In the genomic region with DNA sequence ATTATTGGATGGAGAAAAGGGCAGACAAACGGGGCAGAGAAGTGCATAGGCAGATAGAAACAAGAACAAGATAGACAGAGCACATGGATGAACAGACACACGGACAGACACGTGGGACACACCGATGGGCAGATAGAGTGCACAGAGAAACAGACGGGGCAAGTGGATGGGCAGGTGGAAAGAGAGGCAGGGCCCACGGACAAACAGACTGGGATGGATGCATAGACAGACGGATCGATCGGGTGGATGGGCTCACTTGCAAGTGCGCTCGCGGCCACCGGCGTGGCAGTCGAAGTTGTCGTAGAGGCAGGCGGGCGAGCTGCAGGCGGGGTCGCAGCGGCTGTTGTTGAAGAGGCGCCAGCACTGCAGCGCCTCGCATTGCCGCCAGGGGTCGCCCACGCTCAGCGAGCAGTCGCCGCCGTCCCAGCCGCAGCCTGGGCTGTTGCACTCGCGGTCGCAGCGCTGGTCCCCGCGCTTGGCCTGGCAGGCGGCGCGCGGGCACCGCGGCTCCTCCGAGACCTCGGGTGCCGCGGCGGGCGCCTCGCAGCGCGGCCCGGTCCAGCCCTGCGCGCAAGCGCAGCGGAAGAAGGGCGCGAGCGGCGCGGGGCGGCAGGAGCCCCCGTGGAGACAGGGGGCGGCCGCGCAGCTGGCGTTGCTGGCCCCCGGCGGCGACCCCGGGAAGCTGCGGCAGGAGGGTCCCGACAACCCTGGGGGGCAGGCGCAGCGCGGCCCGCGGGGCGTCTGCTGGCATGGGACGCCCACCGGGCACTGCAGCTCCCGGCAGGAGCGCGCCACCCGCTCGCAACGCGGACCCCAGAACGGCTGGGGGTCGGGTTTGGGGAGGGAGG, we compare ENCODE assay signal across 7 cellular contexts. TPM values are rescaled to one million over a fixed set of nuclear protein-coding genes. Genes with fewer than 3 reads are reported as not detected.
A peak's percentile ranks its signal among the peaks of the same experiment; 100 is the strongest.
DNase-seq lines count a peak whose midpoint lies in the region; ATAC-seq, FAIRE-seq and TF ChIP-seq lines count a peak whose summit lies in the region.

No MANE protein-coding gene starts in this region.

- H3K27me3 ChIP-seq in pancreas (no peaks in the 10 kb centered on the region), thyroid gland (no peaks in the 10 kb centered on the region)

- no peaks in the 10 kb centered on the region for H3K36me3 ChIP-seq in pancreas
- H3K36me3 ChIP-seq in thyroid gland: no peaks in the 10 kb centered on the region

- DNase-seq in SK-MEL-5 (ENCODE audit: low read depth, low spot score): peak; percentile 66
- DNase-seq in activated gamma-delta T cell treated with anti-CD3 and anti-CD28 coated beads, Interleukin-2, amount 50 U/mL, for 16 hours (ENCODE audit: low read depth): peak; percentile 76
- DNase-seq in globus pallidus (ENCODE audit: low spot score): peak; percentile 45
- peak; percentile 61 to 98 (median 84) for DNase-seq in pancreas
- peak; percentile 80 to 81 for DNase-seq in thyroid gland

- TF ChIP-seq POLR2A in thyroid gland (IDR thresholded peaks at IDR 0.05): no peak

- in situ Hi-C loops in SK-MEL-5 (cut with HindIII; ENCODE audit: low pct_unique_long_range_greater_than_20kb, low sequenced_read_pairs): no loop called here

- TF ChIP-seq CTCF in LNCAP (IDR thresholded peaks at IDR 0.05): peak; percentile 98
- peak; percentile 90 to 95 (median 94) for TF ChIP-seq CTCF in pancreas (IDR thresholded peaks at IDR 0.05)
- TF ChIP-seq CTCF in thyroid gland (IDR thresholded peaks at IDR 0.05): peak; percentile 68 to 99 (median 99)

- H3K4me3 ChIP-seq in pancreas: peak overlapping the region in 1 of 4 donors; percentile 11
- H3K4me3 ChIP-seq in thyroid gland (replicated peaks in 1 of 3): peak overlapping the region in 1 of 3 donors; percentile 6

- H3K27ac ChIP-seq in pancreas (no peak overlapping the region), thyroid gland (no peak overlapping the region)

- H3K4me1 ChIP-seq in pancreas (no peaks in the 10 kb centered on the region), thyroid gland (peaks cover 3 to 6% of the 10 kb centered on the region in 2 donors)

- no peak for FAIRE-seq in pancreas (lab: Jason Lieb, UNC)

- WGBS in pancreas, 2 donors: 12 to 18% methylated on average over 51 to 92 of the region's 92 CpGs
- 31 to 35% methylated on average over 27 to 29 of the region's 92 CpGs for WGBS in thyroid gland, 2 donors

- ATAC-seq in GM18502 (IDR thresholded peaks at IDR 0.05; ENCODE audit: poor library complexity, unreplicated experiment) (peak; percentile 43), pancreas (peak; percentile 75 to 92 (median 84))

- H3K9me3 ChIP-seq in pancreas (no peaks in the 10 kb centered on the region), thyroid gland (no peaks in the 10 kb centered on the region)

- intact Hi-C loops in pancreas (cut with DNase I) (loop anchor here (5.0 to 10.0 kb wide), 4 partner anchors 75 to 387 kb away; no protein-coding TSS in a partner anchor), thyroid gland (cut with DNase I) (loop anchor here (2.0 to 5.0 kb wide), 2 partner anchors 85 to 379 kb away; no protein-coding TSS in a partner anchor)

RNA-seq across cellular contexts. Expression of gene NOTCH3, which starts 23.3 kb away (rescaled TPM):
- total RNA-seq in SK-MEL-5 (2014; rRNA removed; shearing (Covaris generic)): 1.4 and 1.9 TPM in 2 replicates
- polyA plus RNA-seq in SK-MEL-5 (2015; cell fraction: cytosol; rRNA removed): 3.0 and 4.0 TPM in 2 replicates
- polyA plus RNA-seq in SK-MEL-5 (2015; cell fraction: nucleus; rRNA removed): 0.61 and 0.94 TPM in 2 replicates
- 10 to 100 TPM in 5 of 6 donors, 1 to 10 TPM in 1; 8.4 to 29.4 (median 13.4) TPM for total RNA-seq in pancreas
- 1 to 10 TPM; 7.3 to 8.0 TPM for polyA plus RNA-seq in pancreas
- 10 to 100 TPM; 10.9 to 53.9 (median 20.0) TPM for total RNA-seq in thyroid gland

RNA-seq across cellular contexts. Expression of gene EPHX3, which starts 54.8 kb away (rescaled TPM):
- total RNA-seq in SK-MEL-5 (2014; rRNA removed; shearing (Covaris generic)): not detected in 2 replicates
- polyA plus RNA-seq in SK-MEL-5 (2015; cell fraction: cytosol; rRNA removed): not detected in 2 replicates
- not detected in 2 replicates for polyA plus RNA-seq in SK-MEL-5 (2015; cell fraction: nucleus; rRNA removed)
- under 1 TPM in 4 of 6 donors, not detected in 2; 0.09 to 0.59 (median 0.17) TPM for total RNA-seq in pancreas
- under 1 TPM in 1 of 2 donors, not detected in 1; 0.16 TPM for polyA plus RNA-seq in pancreas
- 1 to 10 TPM in 1 of 4 donors, under 1 TPM in 1, not detected in 2; 0.59 to 1.1 TPM for total RNA-seq in thyroid gland
